19 cellular contexts compared by ENCODE assay signal in the genomic region with DNA sequence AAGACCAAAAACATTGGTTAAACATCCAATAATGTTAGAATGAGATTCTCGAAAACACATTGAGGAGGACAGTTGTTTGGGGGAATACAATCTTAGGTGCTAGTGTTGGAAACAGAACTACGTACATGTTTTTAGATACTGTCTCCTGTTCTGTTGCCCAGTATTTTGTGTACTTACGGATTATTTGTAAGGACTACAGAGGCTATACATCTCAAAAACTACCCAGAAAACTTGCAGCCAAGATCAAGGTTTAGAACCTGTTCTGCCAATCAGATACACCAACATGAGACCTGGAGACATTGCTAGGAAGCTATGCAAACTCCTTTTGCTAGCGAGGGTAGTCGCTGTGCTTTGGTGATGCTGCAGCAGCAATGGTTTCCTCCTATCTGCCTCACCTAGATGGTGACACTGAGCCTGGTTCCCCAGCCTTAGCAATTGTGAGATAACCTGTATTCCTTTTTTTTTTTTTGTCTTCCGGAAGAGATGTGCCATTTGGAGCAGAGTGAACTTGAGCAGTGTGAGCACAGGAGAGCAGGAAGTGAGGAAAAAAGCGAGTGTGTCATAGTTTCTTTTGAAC. TPM values are rescaled to one million over a fixed set of nuclear protein-coding genes. Genes with fewer than 3 reads are reported as not detected.
DNase-seq lines count a peak whose midpoint lies in the region; ATAC-seq, FAIRE-seq and TF ChIP-seq lines count a peak whose summit lies in the region.
"Had no signal": no experiment of that assay in that cellular context is flagged by ENCODE, and none has a peak within 500 bp of the region (broad histone marks: within the 10 kb centered on the region; RNA-seq: fewer than 3 reads in every experiment).

No MANE protein-coding gene starts in this region.

- CTCF ChIA-PET in GM12878 (lab: Yijun Ruan, JAX), result no interaction called here

- no peaks in the 10 kb centered on the region for H3K27me3 ChIP-seq in GM12878 (replicated peaks in 1 of 2; ENCODE audit: control insufficient read depth in 2 of 2, insufficient read depth in 2 of 2, low read length in 1 of 2)
- H3K27me3 ChIP-seq: BLaER1 had no signal

- H3K4me1 Mint-ChIP-seq in activated T-cell treated with anti-CD3 and anti-CD28 coated beads, Interleukin-2, amount 50 U/mL, for 24 hours (ENCODE audit: low read depth), result peaks cover 5% of the 10 kb centered on the region
- H3K4me1 Mint-ChIP-seq in naive B cell, result peaks cover 3 to 8% (median 7%) of the 10 kb centered on the region in 3 donors
- no peaks in the 10 kb centered on the region for H3K4me1 Mint-ChIP-seq in T-helper 2 cell treated with Interferon-gamma antibody and Interleukin-4, amounts not matched to agents 5 μg/mL and 100 μg/mL, for 36 hours (ENCODE audit: low read depth)

- H3K9ac ChIP-seq in GM12878 (ENCODE audit: control insufficient read depth, insufficient read depth, low read length), result no peak overlapping the region
- H3K9ac ChIP-seq: BLaER1 had no signal

- DNase-seq in activated T-cell treated with anti-CD3 and anti-CD28 coated beads, Interleukin-2, amount 50 U/mL, for 24 hours, result no peak
- DNase-seq in activated T-cell treated with anti-CD3 and anti-CD28 coated beads, Interleukin-2, amount 50 U/mL, for 1 hour, result no peak
- no peak for DNase-seq in GM12878 (ENCODE audit: low read depth, low spot score)
- DNase-seq in naive B cell, result no peak
- no peak for DNase-seq in superior temporal gyrus (ENCODE audit: extremely low spot score)
- DNase-seq in T-helper 2 cell treated with Interferon-gamma antibody and Interleukin-4, amounts not matched to agents 5 μg/mL and 100 μg/mL, for 36 hours (ENCODE audit: low spot score), result no peak
- DNase-seq: 8988T, KG1, NCI-H1092, NCI-H187, NCI-H446, NCI-H748 treated with DMSO at 0.1 percent for 48 hours, Right ventricle myocardium superior had no signal

- ATAC-seq in GM12878 (peak; percentile 14; the same call in 2 of the 3 replicates), naive B cell (ENCODE audit: low read depth in 2 of 2) (no peak), GM21529 (IDR thresholded peaks at IDR 0.05; ENCODE audit: unreplicated experiment) (no peak)

- H4K20me1 ChIP-seq in GM12878 (ENCODE audit: control insufficient read depth, insufficient read depth), result no peaks in the 10 kb centered on the region

- no peaks in the 10 kb centered on the region for H3K9me3 Mint-ChIP-seq in activated T-cell treated with anti-CD3 and anti-CD28 coated beads, Interleukin-2, amount 50 U/mL, for 24 hours
- peaks cover 0 to 8% (median 0%) of the 10 kb centered on the region in 7 donors for H3K9me3 Mint-ChIP-seq in naive B cell
- H3K9me3 Mint-ChIP-seq in T-helper 2 cell treated with Interferon-gamma antibody and Interleukin-4, amounts not matched to agents 5 μg/mL and 100 μg/mL, for 36 hours, result no peaks in the 10 kb centered on the region

- H3K27me3 Mint-ChIP-seq in activated T-cell treated with anti-CD3 and anti-CD28 coated beads, Interleukin-2, amount 50 U/mL, for 24 hours, result no peaks in the 10 kb centered on the region
- no peaks in the 10 kb centered on the region for H3K27me3 Mint-ChIP-seq in naive B cell
- H3K27me3 Mint-ChIP-seq in T-helper 2 cell treated with Interferon-gamma antibody and Interleukin-4, amounts not matched to agents 5 μg/mL and 100 μg/mL, for 36 hours (ENCODE audit: low read depth), result no peaks in the 10 kb centered on the region

- no peak overlapping the region for H3K4me3 ChIP-seq in GM12878
- H3K4me3 ChIP-seq: BLaER1 had no signal

- peak overlapping the region; percentile 59 for H3K27ac Mint-ChIP-seq in activated T-cell treated with anti-CD3 and anti-CD28 coated beads, Interleukin-2, amount 50 U/mL, for 24 hours
- H3K27ac Mint-ChIP-seq in naive B cell, result peak overlapping the region in 5 of 6 donors; percentile 15 to 75 (median 48)
- no peak overlapping the region for H3K27ac Mint-ChIP-seq in T-helper 2 cell treated with Interferon-gamma antibody and Interleukin-4, amounts not matched to agents 5 μg/mL and 100 μg/mL, for 36 hours

- H3K4me2 ChIP-seq in GM12878 (ENCODE audit: control insufficient read depth, insufficient read depth), result no peak overlapping the region
- H3K4me2 ChIP-seq: BLaER1 had no signal

- no peak for TF ChIP-seq CTCF in GM12878 (IDR thresholded peaks at IDR 0.05 in 2 of 3, conservative IDR thresholded peaks at IDR 0.05 in 1 of 3; ENCODE audit: control insufficient read depth in 2 of 3, extremely low read depth in 1 of 3, insufficient read depth in 1 of 3, low read depth in 3 of 3, low read length in 3 of 3)

- peaks cover 12 to 25% of the 10 kb centered on the region in 2 experiments for H3K36me3 ChIP-seq in GM12878 (ENCODE audit: control insufficient read depth in 2 of 2, insufficient read depth in 2 of 2, low read length in 1 of 2)

- H3K4me3 Mint-ChIP-seq in activated T-cell treated with anti-CD3 and anti-CD28 coated beads, Interleukin-2, amount 50 U/mL, for 24 hours, result no peak overlapping the region
- H3K4me3 Mint-ChIP-seq in naive B cell, result peak overlapping the region in 1 of 8 donors; percentile 34
- H3K4me3 Mint-ChIP-seq in T-helper 2 cell treated with Interferon-gamma antibody and Interleukin-4, amounts not matched to agents 5 μg/mL and 100 μg/mL, for 36 hours, result no peak overlapping the region

- in situ Hi-C loops in GM12878 (cut with MboI), result no loop called here

- no peak for TF ChIP-seq RAD21 in GM12878 (IDR thresholded peaks at IDR 0.05; ENCODE audit: insufficient read depth, low read depth, low read length)

- H3K36me3 Mint-ChIP-seq in activated T-cell treated with anti-CD3 and anti-CD28 coated beads, Interleukin-2, amount 50 U/mL, for 24 hours (ENCODE audit: low read depth), result peaks cover 98% of the 10 kb centered on the region
- H3K36me3 Mint-ChIP-seq in naive B cell, result peaks cover 42 to 43% of the 10 kb centered on the region in 2 donors
- H3K36me3 Mint-ChIP-seq in T-helper 2 cell treated with Interferon-gamma antibody and Interleukin-4, amounts not matched to agents 5 μg/mL and 100 μg/mL, for 36 hours (ENCODE audit: low read depth), result peaks cover 83% of the 10 kb centered on the region

- TF ChIP-seq EP300 in GM12878 (IDR thresholded peaks at IDR 0.05; ENCODE audit: borderline replicate concordance in 1 of 2, control insufficient read depth in 1 of 2, low read depth in 2 of 2, low read length in 2 of 2), result no peak

- no peaks in the 10 kb centered on the region for H3K9me3 ChIP-seq in GM12878 (replicated peaks; ENCODE audit: control insufficient read depth, insufficient read depth, low read length)

- POLR2A ChIA-PET in GM12878 (lab: Charles Lee), result no interaction called here

- intact Hi-C loops in GM12878 (cut with micrococcal nuclease; ENCODE audit: unreplicated experiment), result no loop called here

- TF ChIP-seq POLR2A in GM15510 (IDR thresholded peaks at IDR 0.05; ENCODE audit: borderline replicate concordance, extremely low read depth, insufficient read length), result peak; percentile 10
- TF ChIP-seq POLR2A in GM12878 (IDR thresholded peaks at IDR 0.05; ENCODE audit: low read depth, low read length), result peak; percentile 61

- WGBS in GM12878 (ENCODE audit: insufficient coverage, insufficient replicate concordance, low lambda C conversion rate, missing lambda C conversion rate), result 100% methylated on average over 7 of the region's 7 CpGs

- H3K4me1 ChIP-seq in GM12878 (ENCODE audit: control insufficient read depth, insufficient read depth, low read length), result no peaks in the 10 kb centered on the region
- H3K4me1 ChIP-seq: BLaER1 had no signal

- SMC1A ChIA-PET in GM12878 (lab: Charles Lee; ENCODE audit: uncharacterized antibody, unreplicated experiment), result no interaction called here

- H2AFZ ChIP-seq in GM12878 (ENCODE audit: control insufficient read depth, low read depth, low read length), result no peak overlapping the region

- RAD21 ChIA-PET in GM12878 (lab: Charles Lee; ENCODE audit: unreplicated experiment), result no interaction called here

- H3K79me2 ChIP-seq in GM12878 (ENCODE audit: control insufficient read depth, insufficient read depth, low read length), result no peaks in the 10 kb centered on the region; the same call in 1 of the 2 replicates

- no peak overlapping the region for H3K27ac ChIP-seq in GM12878 (ENCODE audit: control insufficient read depth, insufficient read depth)
- H3K27ac ChIP-seq: BLaER1, HL-60 had no signal

- no TSS peak for BruUV-seq in GM12878 (replicated peaks; lab: Mats Ljungman, UMichigan)

- FAIRE-seq in GM12878 (lab: Jason Lieb, UNC), result peak; percentile 13
- FAIRE-seq: GM19239 had no signal

RNA-seq across cellular contexts. Expression of a gene that starts 21.8 kb away (rescaled TPM):
- total RNA-seq in GM12878 (2013; cell fraction: nucleolus; rRNA removed), result 45.7 and 50.4 TPM in 2 replicates
- 872 and 1,017 TPM in 2 replicates for total RNA-seq in GM12878 (2014; rRNA removed)
- 1,098 and 1,178 TPM in 2 replicates for total RNA-seq in GM12878 (2014; rRNA removed; fragmentation: Illumina TruSeq; extraction: Trizol)
- 936 and 947 TPM in 2 replicates for total RNA-seq in GM12878 (2021)
- polyA plus RNA-seq in GM12878 (2011; ENCODE audit: low read depth), result 426 TPM
- polyA plus RNA-seq in GM12878 (2011; rRNA removed), result 587 and 826 TPM in 2 replicates
- polyA plus RNA-seq in GM12878 (2011; cell fraction: cytosol; rRNA removed), result 587 and 618 TPM in 2 replicates
- 336 and 406 TPM in 2 replicates for polyA plus RNA-seq in GM12878 (2011; cell fraction: nucleus; rRNA removed)
- polyA plus RNA-seq in GM12878 (2012), result 702 and 782 TPM in 2 replicates
- polyA plus RNA-seq in GM12878 (2014; fragmentation: Illumina TruSeq; extraction: Trizol), result 1,157 and 1,353 TPM in 2 replicates
- polyA plus RNA-seq in GM12878 (2014; fragmentation: Nextera tagmentation; extraction: Ambion mirVana), result 100 to 1,000 TPM; 355 to 521 TPM
- 726 and 845 TPM in 2 replicates for polyA plus RNA-seq in GM12878 (2014; rRNA removed)
- 100 to 1,000 TPM; 758 to 913 TPM for polyA plus RNA-seq in GM12878 (2016; fragmentation: Nextera tagmentation; extraction: Ambion mirVana)
- polyA minus RNA-seq in GM12878 (2011; rRNA and poly(A)+ RNA removed), result 327 and 366 TPM in 2 replicates
- polyA minus RNA-seq in GM12878 (2011; cell fraction: cytosol; rRNA and poly(A)+ RNA removed), result 259 and 298 TPM in 2 replicates
- 45.7 and 77.4 TPM in 2 replicates for polyA minus RNA-seq in GM12878 (2011; cell fraction: nucleus; rRNA and poly(A)+ RNA removed)
- polyA plus RNA-seq in naive B cell (ENCODE audit: low read depth in 6 of 6), result 100 to 1,000 TPM in 5 of 6 donors, 10 to 100 TPM in 1; 88.9 to 117 (median 110) TPM

RNA-seq across cellular contexts. Expression of a gene that starts 36.1 kb away (rescaled TPM):
- not detected in 2 replicates for total RNA-seq in GM12878 (2013; cell fraction: nucleolus; rRNA removed)
- total RNA-seq in GM12878 (2014; rRNA removed), result not detected in 2 replicates
- total RNA-seq in GM12878 (2014; rRNA removed; fragmentation: Illumina TruSeq; extraction: Trizol), result not detected in 2 replicates
- total RNA-seq in GM12878 (2021), result not detected in 2 replicates
- polyA plus RNA-seq in GM12878 (2011; ENCODE audit: low read depth), result not detected
- not detected in 2 replicates for polyA plus RNA-seq in GM12878 (2011; rRNA removed)
- polyA plus RNA-seq in GM12878 (2011; cell fraction: cytosol; rRNA removed), result not detected in 2 replicates
- not detected in 2 replicates for polyA plus RNA-seq in GM12878 (2011; cell fraction: nucleus; rRNA removed)
- not detected in 2 replicates for polyA plus RNA-seq in GM12878 (2012)
- polyA plus RNA-seq in GM12878 (2014; fragmentation: Illumina TruSeq; extraction: Trizol), result not detected in 2 replicates
- not detected for polyA plus RNA-seq in GM12878 (2014; fragmentation: Nextera tagmentation; extraction: Ambion mirVana)
- not detected in 2 replicates for polyA plus RNA-seq in GM12878 (2014; rRNA removed)
- not detected for polyA plus RNA-seq in GM12878 (2016; fragmentation: Nextera tagmentation; extraction: Ambion mirVana)
- polyA minus RNA-seq in GM12878 (2011; rRNA and poly(A)+ RNA removed), result 0.05 TPM in 1 of 2 replicates, not detected in the other
- polyA minus RNA-seq in GM12878 (2011; cell fraction: cytosol; rRNA and poly(A)+ RNA removed), result not detected in 2 replicates
- polyA minus RNA-seq in GM12878 (2011; cell fraction: nucleus; rRNA and poly(A)+ RNA removed), result not detected in 2 replicates
- polyA plus RNA-seq in naive B cell (ENCODE audit: low read depth in 6 of 6), result under 1 TPM in 1 of 6 donors, not detected in 5; 0.11 TPM
- total RNA-seq: M059J, Right ventricle myocardium superior had no signal

RNA-seq across cellular contexts. Expression of a gene that starts 45.8 kb away (rescaled TPM):
- 39.6 and 39.8 TPM in 2 replicates for total RNA-seq in GM12878 (2013; cell fraction: nucleolus; rRNA removed)
- total RNA-seq in GM12878 (2014; rRNA removed) (75.1 and 82.7 TPM in 2 replicates), GM12878 (2014; rRNA removed; fragmentation: Illumina TruSeq; extraction: Trizol) (114 and 116 TPM in 2 replicates), GM12878 (2021) (75.3 and 79.8 TPM in 2 replicates)
- 47.1 TPM for polyA plus RNA-seq in GM12878 (2011; ENCODE audit: low read depth)
- polyA plus RNA-seq in GM12878 (2011; rRNA removed) (134 and 151 TPM in 2 replicates), GM12878 (2014; fragmentation: Illumina TruSeq; extraction: Trizol) (172 and 241 TPM in 2 replicates), GM12878 (2014; fragmentation: Nextera tagmentation; extraction: Ambion mirVana) (100 to 1,000 TPM in 1 of 2 experiments, 10 to 100 TPM in 1; 96.3 to 114 TPM), GM12878 (2014; rRNA removed) (123 and 130 TPM in 2 replicates), GM12878 (2016; fragmentation: Nextera tagmentation; extraction: Ambion mirVana) (100 to 1,000 TPM; 132 to 146 TPM), naive B cell (ENCODE audit: low read depth in 6 of 6) (10 to 100 TPM; 54.1 to 86.8 (median 72.1) TPM)
- polyA plus RNA-seq in GM12878 (2011; cell fraction: cytosol; rRNA removed), result 79.9 and 115 TPM in 2 replicates
- polyA plus RNA-seq in GM12878 (2011; cell fraction: nucleus; rRNA removed), result 51.3 and 72.1 TPM in 2 replicates
- polyA plus RNA-seq in GM12878 (2012), result 57.0 and 58.1 TPM in 2 replicates
- polyA minus RNA-seq in GM12878 (2011; rRNA and poly(A)+ RNA removed), result 28.5 and 31.3 TPM in 2 replicates
- 16.4 and 20.7 TPM in 2 replicates for polyA minus RNA-seq in GM12878 (2011; cell fraction: cytosol; rRNA and poly(A)+ RNA removed)
- polyA minus RNA-seq in GM12878 (2011; cell fraction: nucleus; rRNA and poly(A)+ RNA removed), result 20.3 and 27.6 TPM in 2 replicates
